ENCODE assay signal across 16 cellular contexts in the genomic region with DNA sequence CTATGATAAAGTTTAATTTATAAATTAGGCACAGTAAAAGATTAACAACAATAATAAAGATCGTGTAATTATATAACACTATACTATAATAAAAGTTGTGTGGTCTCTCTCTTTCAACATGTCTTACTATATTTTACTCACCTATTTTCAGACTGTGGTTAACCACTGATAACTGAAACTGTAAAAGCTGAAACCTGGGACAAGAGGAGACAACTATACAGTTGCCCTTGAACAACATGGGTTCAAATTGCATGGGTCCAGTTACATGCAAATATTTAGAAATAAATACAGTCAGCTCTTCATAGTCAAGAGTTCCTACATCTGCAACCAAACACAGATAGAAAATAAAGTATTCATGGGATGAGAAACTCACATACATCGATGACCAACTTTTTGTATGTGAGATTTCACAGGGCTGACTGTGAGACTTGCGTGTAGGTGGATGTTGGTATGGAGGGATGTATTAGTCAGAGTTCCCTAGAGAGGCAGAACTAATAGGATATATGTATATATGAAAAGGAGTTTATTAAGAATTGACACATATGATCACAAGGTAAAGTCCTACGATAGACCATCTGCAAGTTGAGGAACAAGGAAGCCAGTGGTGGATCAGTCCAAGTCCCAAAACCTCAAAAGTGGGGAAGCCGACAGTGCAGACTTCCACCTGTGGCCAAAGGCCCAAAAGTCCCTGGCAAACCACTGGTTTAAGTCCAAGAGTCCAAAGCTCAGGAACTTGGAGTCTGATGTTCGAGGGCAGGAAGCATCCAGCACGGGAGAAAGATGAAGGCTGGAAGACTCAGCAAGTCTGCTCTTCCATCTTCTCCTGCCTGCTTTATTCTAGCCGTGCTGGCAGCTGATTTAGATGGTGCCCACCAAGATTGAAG.
DNase-seq lines count a peak whose midpoint lies in the region; ATAC-seq and TF ChIP-seq lines count a peak whose summit lies in the region.
"Had no signal": no experiment of that assay in that cellular context is flagged by ENCODE, and none has a peak within 500 bp of the region (broad histone marks: within the 10 kb centered on the region; RNA-seq: fewer than 3 reads in every experiment).

No MANE protein-coding gene starts in this region.

- H3K79me2 ChIP-seq in Loucy (ENCODE audit: insufficient read depth, low read length) = no peaks in the 10 kb centered on the region

- H3K4me3 ChIP-seq in Loucy (ENCODE audit: low read length, poor library complexity, severe bottlenecking) = peak overlapping the region; percentile 31
- H3K4me3 ChIP-seq: GM23338, lung, uterus had no signal

- H4K20me1 ChIP-seq in Loucy (ENCODE audit: insufficient read depth, low read length, poor library complexity, severe bottlenecking) = no peaks in the 10 kb centered on the region

- peak overlapping the region; percentile 49 for H3K4me2 ChIP-seq in Loucy (ENCODE audit: low read depth, low read length, poor library complexity, severe bottlenecking)
- H3K4me2 ChIP-seq: GM23338 had no signal

- DNase-seq in activated gamma-delta T cell treated with Interleukin-2 at 50 U/mL for 16 hours (no peak), DMS 273 (lab: John Stamatoyannopoulos, UW; ENCODE audit: unreplicated experiment) (no peak), HPDE6-E6E7 (ENCODE audit: extremely low spot score) (no peak)
- no peak for DNase-seq in stimulated activated naive CD4-positive, alpha-beta T cell treated with Interleukin-2 at 50 U/mL for 16 hours (lab: John Stamatoyannopoulos, UW)
- DNase-seq: activated effector memory CD4-positive, alpha-beta T cell treated with anti-CD3 and anti-CD28 coated beads, Interleukin-2, amount 50 U/mL, for 16 hours; hippocampal formation; NCI-H2029; occipital lobe; uterus had no signal

- no peak overlapping the region for H2AFZ ChIP-seq in Loucy (ENCODE audit: low read length)
- H2AFZ ChIP-seq: GM23338 had no signal

- peak; percentile 59 for ATAC-seq in GM18508 (IDR thresholded peaks at IDR 0.05; ENCODE audit: insufficient read depth, unreplicated experiment)
- ATAC-seq in GM21390 (IDR thresholded peaks at IDR 0.05; ENCODE audit: unreplicated experiment) = peak; percentile 81
- peak; percentile 76 for ATAC-seq in HG02981 (IDR thresholded peaks at IDR 0.05; ENCODE audit: unreplicated experiment)
- ATAC-seq: GM23338, Panc1 had no signal

- no peaks in the 10 kb centered on the region for H3K9me3 ChIP-seq in Loucy (ENCODE audit: insufficient read depth, low read depth, low read length)
- H3K9me3 ChIP-seq: uterus had no signal

- no peaks in the 10 kb centered on the region for H3K36me3 ChIP-seq in Loucy (ENCODE audit: insufficient read depth, low read length)
- H3K36me3 ChIP-seq: uterus had no signal

- no peaks in the 10 kb centered on the region for H3K9me2 ChIP-seq in Loucy (replicated peaks; ENCODE audit: low read depth, low read length)

- peaks cover 7% of the 10 kb centered on the region for H3K4me1 ChIP-seq in Loucy (ENCODE audit: insufficient read depth, low read length, poor library complexity, severe bottlenecking)
- H3K4me1 ChIP-seq: uterus had no signal

- H3K27me3 ChIP-seq in Loucy (ENCODE audit: insufficient read depth, low read length, poor library complexity, severe bottlenecking) = no peaks in the 10 kb centered on the region
- H3K27me3 ChIP-seq: uterus had no signal

- no peak overlapping the region for H3K9ac ChIP-seq in Loucy (ENCODE audit: low read depth, low read length, poor library complexity, severe bottlenecking)

- TF ChIP-seq CTCF in Loucy (conservative IDR thresholded peaks at IDR 0.05; ENCODE audit: low read length) = no peak

- H3F3A ChIP-seq in Loucy (ENCODE audit: low read depth) = no peaks in the 10 kb centered on the region
